ENCODE assay signal across 8 cellular contexts in the genomic region with DNA sequence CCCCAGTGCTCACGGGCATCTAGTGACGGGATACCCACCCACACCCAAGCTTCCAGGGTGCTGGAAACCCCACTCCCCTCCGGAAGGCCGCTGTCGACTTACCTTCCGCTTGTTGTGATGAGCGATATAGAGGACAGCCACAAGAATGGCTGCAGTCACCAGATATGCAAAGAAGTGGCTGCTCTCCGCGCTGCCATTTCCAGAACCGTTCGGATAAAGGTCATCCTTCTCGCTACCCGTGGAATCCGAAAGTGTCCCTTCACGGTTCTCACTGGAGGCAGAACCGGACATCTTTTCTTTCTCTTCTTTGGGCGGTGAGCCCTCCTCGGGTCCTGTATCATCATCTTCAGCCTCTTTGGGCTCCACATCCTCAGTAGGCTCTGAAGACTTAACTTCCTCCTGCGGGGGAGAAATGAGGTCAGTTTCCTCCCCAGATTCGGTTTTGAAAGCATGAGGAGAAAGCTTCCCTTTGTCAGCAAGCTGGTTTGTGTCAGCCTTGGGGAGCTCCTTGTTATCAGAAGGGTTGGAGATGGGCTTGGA. TPM values are rescaled to one million over a fixed set of nuclear protein-coding genes. Genes with fewer than 3 reads are reported as not detected.
A peak's percentile ranks its signal among the peaks of the same experiment; 100 is the strongest.
DNase-seq lines count a peak whose midpoint lies in the region; ATAC-seq and TF ChIP-seq lines count a peak whose summit lies in the region.

No MANE protein-coding gene starts in this region.

- H3K36me3 ChIP-seq in esophagus squamous epithelium (peaks cover 16 to 35% (median 16%) of the 10 kb centered on the region in 3 donors), trophoblast cell (ENCODE audit: control insufficient read depth in 1 of 2, insufficient read depth in 2 of 2, low read length in 2 of 2) (peaks cover 23% of the 10 kb centered on the region in 2 experiments)

- 15 to 16% methylated on average over 19 of the region's 20 CpGs for WGBS in esophagus squamous epithelium, 2 donors
- no CpG with 5 or more reads among the region's 20 CpGs for WGBS in trophoblast cell (ENCODE audit: extremely low coverage, insufficient coverage, insufficient read length)

- no peak overlapping the region for H4K8ac ChIP-seq in trophoblast cell (ENCODE audit: low read depth, low read length)

- no peak overlapping the region for H3K14ac ChIP-seq in trophoblast cell (ENCODE audit: low read length)

- H3K9ac ChIP-seq in trophoblast cell (ENCODE audit: low read length), result no peak overlapping the region

- H3K9me3 ChIP-seq in esophagus squamous epithelium, result no peaks in the 10 kb centered on the region
- no peaks in the 10 kb centered on the region for H3K9me3 ChIP-seq in trophoblast cell (ENCODE audit: insufficient read depth, low read depth, low read length)

- no peak overlapping the region for H2BK5ac ChIP-seq in trophoblast cell (ENCODE audit: low read depth, low read length, poor library complexity)

- DNase-seq in ELR (ENCODE audit: low read depth) (peak; percentile 52), MV-4-11 (lab: John Stamatoyannopoulos, UW) (peak; percentile 82), esophagus squamous epithelium (lab: John Stamatoyannopoulos, UW) (no peak), trophoblast cell (peak in 1 of 2 donors; percentile 38), 8988T (no peak), SW480 (ENCODE audit: low spot score) (no peak)
- peak; percentile 77 for DNase-seq in activated CD8-positive, alpha-beta memory T cell treated with anti-CD3 and anti-CD28 coated beads for 24 hours

- no peak overlapping the region for H2AFZ ChIP-seq in trophoblast cell (ENCODE audit: insufficient read depth, low read length, poor library complexity)

- H3K4ac ChIP-seq in trophoblast cell (ENCODE audit: low read depth, low read length), result peak overlapping the region; percentile 17

- H3K4me3 ChIP-seq in esophagus squamous epithelium (peak overlapping the region; percentile 71 to 95 (median 84)), trophoblast cell (ENCODE audit: low read depth, low read length) (peak overlapping the region; percentile 11)

- H3K27ac ChIP-seq in esophagus squamous epithelium (peak overlapping the region; percentile 91 to 99 (median 98)), trophoblast cell (ENCODE audit: low read depth, low read length) (no peak overlapping the region)

- intact Hi-C loops in esophagus squamous epithelium (cut with DNase I), result no loop called here

- no peak overlapping the region for H3K18ac ChIP-seq in trophoblast cell (ENCODE audit: low read length)

- H3K27me3 ChIP-seq in esophagus squamous epithelium (no peaks in the 10 kb centered on the region), trophoblast cell (ENCODE audit: insufficient read depth, low read length) (no peaks in the 10 kb centered on the region)

- no peak for TF ChIP-seq POLR2A in esophagus squamous epithelium (IDR thresholded peaks at IDR 0.05)

- H2BK12ac ChIP-seq in trophoblast cell (ENCODE audit: low read length), result no peak overlapping the region

- peaks cover 5% of the 10 kb centered on the region for H3K79me1 ChIP-seq in trophoblast cell (ENCODE audit: low read length)

- peak; percentile 32 for ATAC-seq in GM21786 (IDR thresholded peaks at IDR 0.05; ENCODE audit: unreplicated experiment)

- H4K12ac ChIP-seq in trophoblast cell (ENCODE audit: low read depth, low read length), result no peak overlapping the region

- H3K4me2 ChIP-seq in trophoblast cell (ENCODE audit: low read length), result peak overlapping the region; percentile 70

- no peak overlapping the region for H2AK5ac ChIP-seq in trophoblast cell (ENCODE audit: low read length)

- TF ChIP-seq CTCF in esophagus squamous epithelium (IDR thresholded peaks at IDR 0.05), result no peak

- H3K4me1 ChIP-seq in esophagus squamous epithelium (peaks cover 11 to 68% (median 28%) of the 10 kb centered on the region in 3 donors), trophoblast cell (ENCODE audit: control insufficient read depth in 1 of 2, insufficient read depth in 2 of 2, low read length in 2 of 2) (peaks cover 11 to 13% of the 10 kb centered on the region in 2 experiments)

- H3K23ac ChIP-seq in trophoblast cell (ENCODE audit: low read length), result no peak overlapping the region

- no peak overlapping the region for H4K91ac ChIP-seq in trophoblast cell (ENCODE audit: low read depth, low read length)

- no peak overlapping the region for H2BK120ac ChIP-seq in trophoblast cell (ENCODE audit: insufficient read depth, low read length, poor library complexity)

- peaks cover 12% of the 10 kb centered on the region for H3K79me2 ChIP-seq in trophoblast cell (ENCODE audit: control insufficient read depth, insufficient read depth, low read length, poor library complexity)

RNA-seq across cellular contexts. Expression of a gene that starts 1.3 kb away (rescaled TPM):
- total RNA-seq in esophagus squamous epithelium, result 10 to 100 TPM; 40.6 to 77.2 (median 49.0) TPM
- 45.9 and 46.2 TPM in 2 replicates for polyA plus RNA-seq in trophoblast cell (2013)

RNA-seq across cellular contexts. Expression of a gene that starts 27.9 kb away (rescaled TPM):
- total RNA-seq in esophagus squamous epithelium, result 10 to 100 TPM; 55.8 to 73.3 (median 66.9) TPM
- 19.1 and 20.6 TPM in 2 replicates for polyA plus RNA-seq in trophoblast cell (2013)

RNA-seq across cellular contexts. Expression of a gene that starts 28.1 kb away (rescaled TPM):
- 10 to 100 TPM in 3 of 4 donors, 1 to 10 TPM in 1; 8.2 to 16.6 (median 13.7) TPM for total RNA-seq in esophagus squamous epithelium
- 8.5 and 9.9 TPM in 2 replicates for polyA plus RNA-seq in trophoblast cell (2013)

Comparison
In these comparisons a context has a peak if more than half of its experiments do, and no peak if none do; other contexts are left out.
1. DNase-seq: peak in ELR (single experiment), MV-4-11 (single experiment) and activated CD8-positive, alpha-beta memory T cell treated with anti-CD3 and anti-CD28 coated beads for 24 hours (single experiment); none in esophagus squamous epithelium (single experiment), 8988T (single experiment) and SW480 (single experiment).